ENCODE assay signal across 9 cellular contexts in genomic region chr2:38092196-38092902, GRCh38. TPM values are rescaled to one million over a fixed set of nuclear protein-coding genes. Genes with fewer than 3 reads are reported as not detected.
DNase-seq lines count a peak whose midpoint lies in the region; ATAC-seq, FAIRE-seq and TF ChIP-seq lines count a peak whose summit lies in the region.
"Had no signal": no experiment of that assay in that cellular context is flagged by ENCODE, and none has a peak within 500 bp of the region (broad histone marks: within the 10 kb centered on the region; RNA-seq: fewer than 3 reads in every experiment).

No MANE protein-coding gene starts in this region.

- H3K4me1 ChIP-seq in HUES48 (ENCODE audit: control insufficient read depth, insufficient read depth, low read length), result peaks cover 44% of the 10 kb centered on the region
- H3K4me1 ChIP-seq in kidney (ENCODE audit: control insufficient read depth in 1 of 2, insufficient read depth in 1 of 2, low read depth in 1 of 2, low read length in 2 of 2), result peaks cover 0 to 15% of the 10 kb centered on the region in 2 donors
- peaks cover 20 to 45% (median 44%) of the 10 kb centered on the region in 5 donors for H3K4me1 ChIP-seq in subcutaneous abdominal adipose tissue (ENCODE audit: control insufficient read depth in 5 of 5, insufficient read depth in 5 of 5, low read length in 5 of 5)
- peaks cover 13 to 27% of the 10 kb centered on the region in 2 donors for H3K4me1 ChIP-seq in thyroid gland

- no peak for TF ChIP-seq POLR2A in thyroid gland (IDR thresholded peaks at IDR 0.05)

- H3K4me3 ChIP-seq in HUES48 (ENCODE audit: low read depth, low read length) (no peak overlapping the region), astrocyte of the spinal cord (ENCODE audit: low read depth, low read length) (no peak overlapping the region), kidney (ENCODE audit: low read length in 2 of 2) (no peak overlapping the region), subcutaneous abdominal adipose tissue (ENCODE audit: low read depth in 1 of 5, low read length in 5 of 5) (peak overlapping the region in 3 of 5 donors; percentile 19 to 38 (median 36)), thyroid gland (replicated peaks in 1 of 3) (no peak overlapping the region)

- no peak for ATAC-seq in GM21367 (IDR thresholded peaks at IDR 0.05; ENCODE audit: unreplicated experiment)

- H3K9me3 ChIP-seq in HUES48 (ENCODE audit: control insufficient read depth, insufficient read depth, low read length) (no peaks in the 10 kb centered on the region), kidney (ENCODE audit: control insufficient read depth in 1 of 2, low read length in 2 of 2) (no peaks in the 10 kb centered on the region), subcutaneous abdominal adipose tissue (ENCODE audit: control insufficient read depth in 5 of 5, low read length in 5 of 5) (no peaks in the 10 kb centered on the region), thyroid gland (no peaks in the 10 kb centered on the region)

- H3K27ac ChIP-seq in HUES48 (ENCODE audit: low read depth, low read length) (peak overlapping the region; percentile 8), kidney (ENCODE audit: low read depth in 2 of 2, low read length in 2 of 2) (no peak overlapping the region), subcutaneous abdominal adipose tissue (ENCODE audit: low read depth, low read length) (peak overlapping the region; percentile 67), thyroid gland (no peak overlapping the region)

- 64 to 66% methylated on average over 11 of the region's 11 CpGs for WGBS in thyroid gland, 2 donors

- no peak overlapping the region for H3K9ac ChIP-seq in HUES48 (ENCODE audit: low read depth, low read length)
- H3K9ac ChIP-seq in kidney (ENCODE audit: low read length in 2 of 2), result no peak overlapping the region
- peak overlapping the region in 3 of 5 donors; percentile 8 to 60 (median 47) for H3K9ac ChIP-seq in subcutaneous abdominal adipose tissue (ENCODE audit: low read length in 5 of 5)

- DNase-seq in astrocyte of the spinal cord (ENCODE audit: low read depth, low spot score) (peak; percentile 96), kidney (peak; percentile 80), thyroid gland (no peak), hypothalamus (lab: John Stamatoyannopoulos, UW) (no peak)
- no peak for DNase-seq in stimulated activated CD4-positive, alpha-beta T cell treated with anti-CD3 and anti-CD28 coated beads, Interleukin-4, amount 100 ng/mL, for 1 hour
- DNase-seq: activated CD4-positive, CD25-positive, alpha-beta regulatory T cell treated with anti-CD3 and anti-CD28 coated beads, Interleukin-2, amount 50 U/mL, for 72 hours had no signal

- in situ Hi-C loops in astrocyte of the spinal cord (cut with HindIII; ENCODE audit: low sequenced_read_pairs), result no loop called here

- no peak for FAIRE-seq in kidney (lab: Jason Lieb, UNC)

- H3K36me3 ChIP-seq in HUES48 (ENCODE audit: control insufficient read depth, insufficient read depth, low read length) (no peaks in the 10 kb centered on the region), kidney (ENCODE audit: control insufficient read depth in 1 of 2, insufficient read depth in 2 of 2, low read length in 2 of 2) (no peaks in the 10 kb centered on the region), subcutaneous abdominal adipose tissue (ENCODE audit: control insufficient read depth in 5 of 5, insufficient read depth in 5 of 5, low read length in 5 of 5) (no peaks in the 10 kb centered on the region), thyroid gland (no peaks in the 10 kb centered on the region)

- TF ChIP-seq CTCF in astrocyte of the spinal cord (IDR thresholded peaks at IDR 0.05; ENCODE audit: low read depth, low read length) (no peak), kidney (IDR thresholded peaks at IDR 0.05; ENCODE audit: borderline replicate concordance, extremely low read depth, insufficient read depth) (no peak), thyroid gland (IDR thresholded peaks at IDR 0.05) (no peak)

- intact Hi-C loops in kidney (cut with DNase I) (no loop called here), thyroid gland (cut with DNase I) (no loop called here)

- H3K27me3 ChIP-seq in HUES48 (ENCODE audit: control insufficient read depth, insufficient read depth, low read length), result peaks cover 41% of the 10 kb centered on the region
- peaks cover 0 to 3% (median 0%) of the 10 kb centered on the region in 5 donors for H3K27me3 ChIP-seq in subcutaneous abdominal adipose tissue (ENCODE audit: control insufficient read depth in 5 of 5, insufficient read depth in 4 of 5, low read length in 5 of 5)
- no peaks in the 10 kb centered on the region for H3K27me3 ChIP-seq in thyroid gland

RNA-seq across cellular contexts. Expression of gene CYP1B1, which starts 16.4 kb away (rescaled TPM):
- total RNA-seq in kidney (79.2 TPM), thyroid gland (10 to 100 TPM; 10.4 to 42.2 (median 18.4) TPM)
- polyA plus RNA-seq in kidney (ENCODE audit: insufficient read depth, low read depth, low replicate concordance), result 7.7 TPM

Comparison
In these comparisons a context has a peak if more than half of its experiments do, and no peak if none do; other contexts are left out.
1. H3K27ac ChIP-seq: peak in HUES48 (single experiment) and subcutaneous abdominal adipose tissue (single experiment); none in kidney (0 of 2) and thyroid gland (0 of 3).
2. H3K4me3 ChIP-seq: peak in subcutaneous abdominal adipose tissue (3 of 5); none in HUES48 (single experiment), astrocyte of the spinal cord (single experiment), kidney (0 of 2) and thyroid gland (0 of 3).
3. H3K9ac ChIP-seq: peak in subcutaneous abdominal adipose tissue (3 of 5); none in HUES48 (single experiment) and kidney (0 of 2).
4. DNase-seq: peak in astrocyte of the spinal cord (single experiment) and kidney (single experiment); none in thyroid gland (0 of 2), stimulated activated CD4-positive, alpha-beta T cell treated with anti-CD3 and anti-CD28 coated beads, Interleukin-4, amount 100 ng/mL, for 1 hour (single experiment) and hypothalamus (0 of 51).